Comparison of ENCODE assay signal across 9 cellular contexts in the genomic region with DNA sequence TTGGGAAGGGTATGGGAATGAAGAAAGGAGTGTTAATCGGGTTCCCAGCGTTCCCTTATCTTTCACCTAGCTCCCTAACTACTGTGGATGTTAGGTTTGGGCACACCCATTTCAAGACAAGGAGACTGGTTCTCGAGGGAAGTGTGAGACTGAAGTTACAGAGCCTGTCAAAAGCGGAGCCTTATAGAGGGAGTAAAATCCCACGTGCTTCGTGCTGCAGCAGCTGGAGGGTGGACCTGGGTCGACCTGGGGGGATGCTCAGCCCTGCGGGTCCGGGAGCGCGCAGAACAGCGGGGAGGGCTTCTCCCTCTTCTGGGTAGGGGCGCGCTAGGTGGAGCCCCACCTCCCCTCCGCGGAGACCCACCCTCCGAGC. TPM values are rescaled to one million over a fixed set of nuclear protein-coding genes. Genes with fewer than 3 reads are reported as not detected.
A peak's percentile ranks its signal among the peaks of the same experiment; 100 is the strongest.
DNase-seq lines count a peak whose midpoint lies in the region; ATAC-seq, FAIRE-seq and TF ChIP-seq lines count a peak whose summit lies in the region.
"Had no signal": no experiment of that assay in that cellular context is flagged by ENCODE, and none has a peak within 500 bp of the region (broad histone marks: within the 10 kb centered on the region; RNA-seq: fewer than 3 reads in every experiment).

No MANE protein-coding gene starts in this region.

- peak overlapping the region; percentile 96 for H3K4me2 ChIP-seq in osteoblast (ENCODE audit: insufficient read depth, low read length)

- WGBS in esophagus, 2 donors = 0 to 1% methylated on average over 12 to 16 of the region's 17 CpGs

- ATAC-seq in GM18867 (IDR thresholded peaks at IDR 0.05; ENCODE audit: unreplicated experiment) (peak; percentile 35), HG03159 (IDR thresholded peaks at IDR 0.05; ENCODE audit: unreplicated experiment) (peak; percentile 26)

- FAIRE-seq in GM19239 (lab: Jason Lieb, UNC) = no peak

- BruUV-seq in A673 (replicated peaks; lab: Mats Ljungman, UMichigan) = no TSS peak

- POLR2A ChIA-PET in A673 (lab: Charles Lee; ENCODE audit: low non-redundant PET) = interaction anchor here (0.6 kb wide), 2 partner anchors 9 to 53 kb away, joined by 4 read pairs; no protein-coding TSS in a partner anchor

- peaks cover 18% of the 10 kb centered on the region for H3K36me3 ChIP-seq in A673 (ENCODE audit: insufficient read depth, low read length, poor library complexity, severe bottlenecking)
- H3K36me3 ChIP-seq in esophagus (ENCODE audit: control insufficient read depth in 2 of 2, insufficient read depth in 2 of 2, low read length in 1 of 2) = peaks cover 3 to 12% of the 10 kb centered on the region in 2 donors
- H3K36me3 ChIP-seq in osteoblast (ENCODE audit: insufficient read depth, low read length) = peaks cover 24% of the 10 kb centered on the region

- peaks cover 5% of the 10 kb centered on the region for H3K4me1 ChIP-seq in A673 (ENCODE audit: insufficient read depth, low read length, poor library complexity, severe bottlenecking)
- H3K4me1 ChIP-seq in esophagus (ENCODE audit: control insufficient read depth in 2 of 2, insufficient read depth in 2 of 2, low read length in 1 of 2) = peaks cover 0 to 17% of the 10 kb centered on the region in 2 donors
- peaks cover 12% of the 10 kb centered on the region for H3K4me1 ChIP-seq in osteoblast (ENCODE audit: insufficient read depth, low read length)

- DNase-seq in A673 (ENCODE audit: low spot score) (peak; percentile 60), SIG-M5 treated with dmso at 0.1 percent for 504 hours (lab: John Stamatoyannopoulos, UW; ENCODE audit: unreplicated experiment) (peak; percentile 74), osteoblast (ENCODE audit: insufficient read length, low spot score, missing footprints) (no peak), GM19239 (ENCODE audit: insufficient read length, low spot score) (no peak), hepatic stellate cell (ENCODE audit: low spot score) (no peak)

- no peak for TF ChIP-seq CTCF in A673 (conservative IDR thresholded peaks at IDR 0.05; ENCODE audit: low read depth, low read length)
- no peak for TF ChIP-seq CTCF in osteoblast (IDR thresholded peaks at IDR 0.05; ENCODE audit: extremely low read depth, low read depth, low read length)

- H3K27ac ChIP-seq in A673 (ENCODE audit: low read depth, low read length, poor library complexity, severe bottlenecking) (no peak overlapping the region), esophagus (ENCODE audit: low read depth in 2 of 2, low read length in 1 of 2) (no peak overlapping the region), osteoblast (ENCODE audit: low read depth, low read length) (no peak overlapping the region)

- peak overlapping the region; percentile 97 for H3K4me3 ChIP-seq in A673 (ENCODE audit: low read depth, low read length, poor library complexity, severe bottlenecking)
- H3K4me3 ChIP-seq in esophagus (ENCODE audit: low read depth in 1 of 2, low read length in 2 of 2) = peak overlapping the region; percentile 42 to 91
- peak overlapping the region; percentile 97 for H3K4me3 ChIP-seq in osteoblast (ENCODE audit: insufficient read depth, low read length)

- H3K27me3 ChIP-seq in A673 (replicated peaks; ENCODE audit: insufficient read depth, low read depth, low read length, poor library complexity) (peaks cover 36% of the 10 kb centered on the region), esophagus (ENCODE audit: control insufficient read depth in 1 of 2, insufficient read depth in 2 of 2, low read length in 2 of 2) (no peaks in the 10 kb centered on the region), osteoblast (ENCODE audit: insufficient read depth, low read length) (peaks cover 35% of the 10 kb centered on the region)

- H4K20me1 ChIP-seq in osteoblast (ENCODE audit: insufficient read depth, low read length) = peaks cover 31% of the 10 kb centered on the region

- H3K79me2 ChIP-seq in osteoblast (ENCODE audit: insufficient read depth, low read length) = peaks cover 45% of the 10 kb centered on the region

- H3K9me3 ChIP-seq in A673 (ENCODE audit: low read depth, low read length, poor library complexity, severe bottlenecking) (no peaks in the 10 kb centered on the region), esophagus (ENCODE audit: control insufficient read depth in 2 of 2, insufficient read depth in 1 of 2, low read depth in 1 of 2, low read length in 1 of 2) (no peaks in the 10 kb centered on the region), osteoblast (ENCODE audit: low read depth, low read length) (no peaks in the 10 kb centered on the region)

- CTCF ChIA-PET in A673 (lab: Charles Lee) = interaction anchor here (0.6 to 1.1 kb wide), 3 partner anchors 9 to 303 kb away, joined by 3 to 4 read pairs (median 3); no protein-coding TSS in a partner anchor

- intact Hi-C loops in A673 (cut with micrococcal nuclease; ENCODE audit: unreplicated experiment) = no loop called here

- peak overlapping the region; percentile 90 for H2AFZ ChIP-seq in osteoblast (ENCODE audit: low read length)

RNA-seq across cellular contexts. Expression of gene TMED3, which starts 0.3 kb away (rescaled TPM):
- total RNA-seq in A673 (2021) = 50.0 and 51.6 TPM in 2 replicates
- 100 to 1,000 TPM; 117 to 157 TPM for polyA plus RNA-seq in esophagus
- total RNA-seq in osteoblast = 154 and 161 TPM in 2 replicates

RNA-seq across cellular contexts. Expression of gene ANKRD34C, which starts 28.1 kb away (rescaled TPM):
- total RNA-seq in A673 (2021) = not detected in 2 replicates
- polyA plus RNA-seq in esophagus = not detected
- total RNA-seq in osteoblast = not detected in 2 replicates
- total RNA-seq: pulmonary artery endothelial cell had no signal

Comparison
In these comparisons a context has a peak if more than half of its experiments do, and no peak if none do; other contexts are left out.
1. DNase-seq: peak in A673 (single experiment) and SIG-M5 treated with dmso at 0.1 percent for 504 hours (single experiment); none in osteoblast (single experiment), GM19239 (single experiment) and hepatic stellate cell (single experiment).
2. Peak in every context shown above with its lines, with median percentiles within 50 percentile points of each other: H3K4me3 ChIP-seq.